Comparison of ENCODE assay signal across 30 cellular contexts in the genomic region with DNA sequence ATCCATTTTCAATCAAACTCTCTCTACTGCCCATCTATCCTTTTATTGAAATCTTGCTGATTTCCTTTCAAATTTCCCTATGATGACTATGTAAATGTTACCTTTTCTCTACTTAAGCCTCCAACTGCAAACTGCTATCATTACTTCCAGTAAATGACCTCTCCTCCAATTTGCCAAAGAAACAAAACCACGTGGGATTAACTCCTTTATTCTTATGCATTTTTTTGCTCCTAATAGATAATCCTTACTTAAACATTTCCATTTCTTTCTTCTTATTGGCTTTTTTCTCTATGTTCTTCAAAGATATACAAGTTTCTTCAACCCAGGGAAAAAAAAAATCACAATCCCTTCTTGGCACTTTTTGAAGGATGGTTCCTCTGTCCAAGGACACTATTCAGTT.
"Had no signal": no experiment of that assay in that cellular context is flagged by ENCODE, and none has a peak within 500 bp of the region (broad histone marks: within the 10 kb centered on the region; RNA-seq: fewer than 3 reads in every experiment).

No MANE protein-coding gene starts in this region.

- H3K9me3 ChIP-seq: ascending aorta, breast epithelium had no signal

- FAIRE-seq: RCC 7860 had no signal

- DNase-seq: activated CD4-positive, alpha-beta T cell treated with anti-CD3 and anti-CD28 coated beads, Interleukin-2, amount 10 ng/mL, durations not matched to agents 24 days and 14 days; activated CD4-positive, alpha-beta T cell treated with anti-CD3 and anti-CD28 coated beads, Interleukin-2, amount 50 U/mL, for 4 hours; activated CD4-positive, CD25-positive, alpha-beta regulatory T cell; activated CD8-positive, alpha-beta T cell treated with anti-CD3 and anti-CD28 coated beads for 36 hours; activated gamma-delta T cell; activated naive CD4-positive, alpha-beta T cell treated with Interleukin-2 at 50 U/mL for 16 hours; activated naive CD8-positive, alpha-beta T cell treated with anti-CD3 and anti-CD28 coated beads, Interleukin-2, amount 10 ng/mL, durations not matched to agents 7 days and 5 days; activated T-cell treated with anti-CD3 and anti-CD28 coated beads, Interleukin-2, amount 50 U/mL, for 24 hours; amygdala; Karpas-422; KBM-7; NCI-H1105 treated with DMSO at 0.1 percent for 48 hours; NCI-H1436; NCI-H1694; NCI-H1930; NCI-H2081 treated with DMSO at 0.1 percent for 48 hours; NCI-H345; NCI-H524 treated with DMSO at 0.1 percent for 48 hours; PC-3; SIG-M5; SW 1271; T-helper 1 cell; T-helper 2 cell; T-helper 9 cell; WERI-Rb-1 had no signal

- ATAC-seq: activated CD8-positive, alpha-beta T cell treated with anti-CD3 and anti-CD28 coated beads for 36 hours; PC-3; Right ventricle myocardium inferior had no signal

- H3K4me1 ChIP-seq: breast epithelium had no signal

- H3K27me3 ChIP-seq: ascending aorta, breast epithelium had no signal

- H3K27ac ChIP-seq: ascending aorta, breast epithelium, RWPE1, WERI-Rb-1 had no signal

- H3K36me3 ChIP-seq: breast epithelium had no signal

- H3K4me3 ChIP-seq: ascending aorta, breast epithelium had no signal
